ENCODE assay signal across 22 cellular contexts in the genomic region with DNA sequence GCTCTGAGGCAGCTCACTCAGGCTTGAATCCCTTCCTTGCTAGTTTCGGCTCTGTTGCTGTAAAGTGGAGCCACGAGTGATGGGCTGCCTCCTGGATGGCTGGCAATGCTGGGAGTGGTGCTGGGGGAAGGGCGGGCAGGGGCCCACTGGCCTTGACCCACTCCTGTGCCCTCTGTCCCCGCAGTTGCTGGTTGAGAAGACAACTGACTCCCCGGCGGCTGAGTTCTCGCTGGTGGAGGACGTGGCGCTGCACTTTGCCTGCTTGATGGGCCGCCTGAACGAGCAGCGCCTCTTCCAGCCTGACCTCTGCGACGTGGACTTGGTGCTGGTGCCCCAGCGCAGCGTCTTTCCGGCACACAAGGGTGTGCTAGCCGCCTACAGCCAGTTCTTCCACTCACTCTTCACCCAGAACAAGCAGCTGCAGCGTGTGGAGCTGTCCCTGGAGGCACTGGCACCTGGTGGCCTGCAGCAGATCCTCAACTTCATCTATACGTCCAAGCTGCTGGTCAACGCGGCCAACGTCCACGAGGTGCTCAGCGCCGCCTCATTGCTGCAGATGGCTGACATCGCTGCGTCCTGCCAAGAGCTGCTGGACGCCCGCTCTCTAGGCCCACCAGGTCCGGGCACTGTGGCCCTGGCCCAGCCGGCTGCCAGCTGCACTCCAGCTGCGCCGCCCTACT. TPM values are rescaled to one million over a fixed set of nuclear protein-coding genes. Genes with fewer than 3 reads are reported as not detected.
DNase-seq lines count a peak whose midpoint lies in the region; ATAC-seq and TF ChIP-seq lines count a peak whose summit lies in the region.
"Had no signal": no experiment of that assay in that cellular context is flagged by ENCODE, and none has a peak within 500 bp of the region (broad histone marks: within the 10 kb centered on the region; RNA-seq: fewer than 3 reads in every experiment).

No MANE protein-coding gene starts in this region.

- H3K27ac ChIP-seq in layer of hippocampus (ENCODE audit: low read depth, low read length) (peak overlapping the region; percentile 82), tibial artery (peak overlapping the region; percentile 95 to 99)
- H3K27ac ChIP-seq: body of pancreas had no signal

- no peaks in the 10 kb centered on the region for H3K27me3 Mint-ChIP-seq in brain

- H3K9me3 ChIP-seq in tibial artery: no peaks in the 10 kb centered on the region
- H3K9me3 ChIP-seq: body of pancreas, mucosa of descending colon had no signal

- DNase-seq in cardiac septum (ENCODE audit: low spot score): peak; percentile 71
- DNase-seq in Right ventricle myocardium superior: no peak
- peak in 1 of 2 donors; percentile 67 for DNase-seq in tibial artery
- DNase-seq in NCI-H1930 (lab: John Stamatoyannopoulos, UW): no peak
- DNase-seq in HK-2 (ENCODE audit: unreplicated experiment): no peak
- DNase-seq: activated CD4-positive, alpha-beta T cell treated with anti-CD3 and anti-CD28 coated beads for 36 hours; activated CD8-positive, alpha-beta memory T cell treated with anti-CD3 and anti-CD28 coated beads, Interleukin-2, amount 50 U/mL, for 48 hours; activated naive CD4-positive, alpha-beta T cell treated with anti-CD3 and anti-CD28 coated beads for 36 hours; body of pancreas; CD8-positive, alpha-beta memory T cell; DMS79 treated with DMSO at 0.1 percent for 48 hours; mucosa of descending colon; NCI-H1092 treated with DMSO at 0.1 percent for 48 hours; NCI-H748 treated with DMSO at 0.1 percent for 48 hours; stimulated activated naive CD8-positive, alpha-beta T cell treated with anti-CD3 and anti-CD28 coated beads, Interleukin-15, amount 100 ng/mL, for 72 hours had no signal

- peak overlapping the region in 1 of 5 experiments; percentile 43 for H3K4me3 Mint-ChIP-seq in brain
- H3K4me3 Mint-ChIP-seq: activated CD4-positive, alpha-beta T cell treated with anti-CD3 and anti-CD28 coated beads for 36 hours; activated naive CD4-positive, alpha-beta T cell treated with anti-CD3 and anti-CD28 coated beads for 36 hours; stimulated activated naive CD8-positive, alpha-beta T cell treated with anti-CD3 and anti-CD28 coated beads, Interleukin-15, amount 100 ng/mL, for 72 hours had no signal

- no peak for ATAC-seq in Right ventricle myocardium superior (ENCODE audit: poor library complexity)
- no peak for ATAC-seq in HG02885 (IDR thresholded peaks at IDR 0.05; ENCODE audit: poor library complexity, unreplicated experiment)
- ATAC-seq: activated CD4-positive, alpha-beta T cell treated with anti-CD3 and anti-CD28 coated beads for 36 hours; body of pancreas; left lobe of liver; mucosa of descending colon; sciatic nerve; stimulated activated naive CD8-positive, alpha-beta T cell treated with anti-CD3 and anti-CD28 coated beads, Interleukin-15, amount 100 ng/mL, for 72 hours had no signal

- H3K4me1 ChIP-seq in tibial artery: peaks cover 0 to 52% (median 45%) of the 10 kb centered on the region in 4 donors

- peaks cover 10 to 59% (median 25%) of the 10 kb centered on the region in 3 donors for H3K36me3 ChIP-seq in tibial artery

- intact Hi-C loops in cardiac septum (cut with DNase I): no loop called here
- intact Hi-C loops in Right ventricle myocardium superior (cut with DNase I): loop anchor here (5.0 kb wide), 1 partner anchor 631 kb away; no protein-coding TSS in a partner anchor
- intact Hi-C loops in tibial artery (cut with DNase I; ENCODE audit: low total_unique reads): no loop called here

- TF ChIP-seq CTCF in brain (conservative IDR thresholded peaks at IDR 0.05): no peak
- no peak for TF ChIP-seq CTCF in tibial artery (IDR thresholded peaks at IDR 0.05)

- H3K27me3 ChIP-seq in layer of hippocampus (ENCODE audit: control insufficient read depth, insufficient read depth, low read length) (no peaks in the 10 kb centered on the region), tibial artery (no peaks in the 10 kb centered on the region)
- H3K27me3 ChIP-seq: body of pancreas had no signal

- no peaks in the 10 kb centered on the region for H3K9me3 Mint-ChIP-seq in brain
- H3K9me3 Mint-ChIP-seq: activated naive CD4-positive, alpha-beta T cell treated with anti-CD3 and anti-CD28 coated beads for 36 hours; CD8-positive, alpha-beta memory T cell; stimulated activated naive CD8-positive, alpha-beta T cell treated with anti-CD3 and anti-CD28 coated beads, Interleukin-15, amount 100 ng/mL, for 72 hours had no signal

- H3K36me3 Mint-ChIP-seq in brain: no peaks in the 10 kb centered on the region
- H3K36me3 Mint-ChIP-seq: CD8-positive, alpha-beta memory T cell had no signal

- peak overlapping the region in 3 of 5 experiments; percentile 40 to 83 (median 66) for H3K27ac Mint-ChIP-seq in brain
- H3K27ac Mint-ChIP-seq: activated CD4-positive, alpha-beta T cell treated with anti-CD3 and anti-CD28 coated beads for 36 hours; activated naive CD4-positive, alpha-beta T cell treated with anti-CD3 and anti-CD28 coated beads for 36 hours; stimulated activated naive CD8-positive, alpha-beta T cell treated with anti-CD3 and anti-CD28 coated beads, Interleukin-15, amount 100 ng/mL, for 72 hours had no signal

- H3K4me3 ChIP-seq in tibial artery: no peak overlapping the region
- H3K4me3 ChIP-seq: body of pancreas, mucosa of descending colon had no signal

- peaks cover 22% of the 10 kb centered on the region for H3K4me1 Mint-ChIP-seq in brain

RNA-seq across cellular contexts. Expression of gene ZBTB47, which starts 4.7 kb away (rescaled TPM):
- 202 TPM for total RNA-seq in cardiac septum
- total RNA-seq in Right ventricle myocardium superior: 82.3 TPM
- polyA plus RNA-seq in brain (ENCODE audit: insufficient read depth, low read depth, low replicate concordance): 25.6 TPM
- polyA plus RNA-seq: CD8-positive, alpha-beta memory T cell had no signal

RNA-seq across cellular contexts. Expression of gene KLHL40, which starts 27.1 kb away (rescaled TPM):
- 0.57 TPM for total RNA-seq in cardiac septum
- total RNA-seq in Right ventricle myocardium superior: 0.11 TPM
- not detected for polyA plus RNA-seq in brain (ENCODE audit: insufficient read depth, low read depth, low replicate concordance)
- total RNA-seq: activated CD4-positive, alpha-beta T cell treated with anti-CD3 and anti-CD28 coated beads for 36 hours; activated naive CD4-positive, alpha-beta T cell treated with anti-CD3 and anti-CD28 coated beads for 36 hours; body of pancreas; CD8-positive, alpha-beta memory T cell; H4; left lobe of liver; mucosa of descending colon; ureter had no signal
- polyA plus RNA-seq: CD8-positive, alpha-beta memory T cell had no signal

RNA-seq across cellular contexts. Expression of gene HHATL, which starts 44.4 kb away (rescaled TPM):
- total RNA-seq in cardiac septum (505 TPM), Right ventricle myocardium superior (486 TPM)
- polyA plus RNA-seq in brain (ENCODE audit: insufficient read depth, low read depth, low replicate concordance): 85.1 TPM
- total RNA-seq: activated CD4-positive, alpha-beta T cell treated with anti-CD3 and anti-CD28 coated beads for 36 hours; activated naive CD4-positive, alpha-beta T cell treated with anti-CD3 and anti-CD28 coated beads for 36 hours; CD8-positive, alpha-beta memory T cell; H4; sciatic nerve had no signal
- polyA plus RNA-seq: CD8-positive, alpha-beta memory T cell had no signal

RNA-seq across cellular contexts. Expression of gene NKTR, which starts 57.7 kb away (rescaled TPM):
- total RNA-seq in cardiac septum (35.1 TPM), Right ventricle myocardium superior (21.6 TPM)
- polyA plus RNA-seq in brain (ENCODE audit: insufficient read depth, low read depth, low replicate concordance): 4.6 TPM
